26 cellular contexts compared by ENCODE assay signal in genomic region chr7:138184191-138184590, GRCh38.
"Had no signal": no experiment of that assay in that cellular context is flagged by ENCODE, and none has a peak within 500 bp of the region (broad histone marks: within the 10 kb centered on the region; RNA-seq: fewer than 3 reads in every experiment).

No MANE protein-coding gene starts in this region.

- H3K27me3 ChIP-seq: neutrophil, pancreas, right lobe of liver, sigmoid colon, suprapubic skin, testis, tibial artery, transverse colon, upper lobe of left lung, vagina had no signal

- H3K27ac ChIP-seq: neutrophil, pancreas, psoas muscle, right lobe of liver, sigmoid colon, suprapubic skin, testis, tibial artery, transverse colon, upper lobe of left lung, vagina had no signal

- H3K4me1 ChIP-seq: pancreas, psoas muscle, right lobe of liver, sigmoid colon, suprapubic skin, testis, tibial artery, transverse colon, upper lobe of left lung, vagina had no signal

- H3K4me3 Mint-ChIP-seq: naive thymus-derived CD4-positive, alpha-beta T cell; natural killer cell; nephron; stimulated activated memory B cell treated with anti-CD40 and anti-IgM and Interleukin-4, amounts not matched to agents 10 μg/mL and 1 μg/mL and 100 μg/mL, for 72 hours; stimulated activated naive CD8-positive, alpha-beta T cell treated with anti-CD3 and anti-CD28 coated beads, Interleukin-15, amount 100 ng/mL, for 72 hours had no signal

- H3K27ac Mint-ChIP-seq: naive thymus-derived CD4-positive, alpha-beta T cell; natural killer cell; nephron; stimulated activated memory B cell treated with anti-CD40 and anti-IgM and Interleukin-4, amounts not matched to agents 10 μg/mL and 1 μg/mL and 100 μg/mL, for 72 hours; stimulated activated naive CD8-positive, alpha-beta T cell treated with anti-CD3 and anti-CD28 coated beads, Interleukin-15, amount 100 ng/mL, for 72 hours had no signal

- H3K36me3 Mint-ChIP-seq: naive thymus-derived CD4-positive, alpha-beta T cell; natural killer cell; stimulated activated memory B cell treated with anti-CD40 and anti-IgM and Interleukin-4, amounts not matched to agents 10 μg/mL and 1 μg/mL and 100 μg/mL, for 72 hours had no signal

- H3K27me3 Mint-ChIP-seq: stimulated activated memory B cell treated with anti-CD40 and anti-IgM and Interleukin-4, amounts not matched to agents 10 μg/mL and 1 μg/mL and 100 μg/mL, for 72 hours had no signal

- H3K9me3 ChIP-seq: neutrophil, pancreas, testis, vagina had no signal

- DNase-seq: naive thymus-derived CD4-positive, alpha-beta T cell; natural killer cell; nucleus accumbens; pancreas; psoas muscle; right cardiac atrium; right lobe of liver; sigmoid colon; small intestine; stimulated activated CD4-positive, alpha-beta T cell treated with anti-CD3 and anti-CD28 coated beads, Interleukin-15, amount 100 ng/mL, for 24 hours; stimulated activated CD4-positive, alpha-beta T cell treated with anti-CD3 and anti-CD28 coated beads, Interleukin-4, amount 100 ng/mL, for 1 hour; stimulated activated CD4-positive, alpha-beta T cell treated with anti-CD3 and anti-CD28 coated beads, Interleukin-4, amount 100 ng/mL, for 4 hours; stimulated activated CD8-positive, alpha-beta memory T cell treated with anti-CD3 and anti-CD28 coated beads, Interleukin-4, amount 100 ng/mL, for 48 hours; stimulated activated naive CD4-positive, alpha-beta T cell; stimulated activated naive CD8-positive, alpha-beta T cell treated with anti-CD3 and anti-CD28 coated beads, Interleukin-15, amount 100 ng/mL, for 72 hours; stimulated activated naive CD8-positive, alpha-beta T cell treated with anti-CD3 and anti-CD28 coated beads, Interleukin-15, Interleukin-2, amounts not matched to agents 100 U/mL and 50 U/mL, for 24 hours; substantia nigra; testis; tibial artery; transverse colon; upper lobe of left lung had no signal

- H3K4me1 Mint-ChIP-seq: natural killer cell; nephron; stimulated activated memory B cell treated with anti-CD40 and anti-IgM and Interleukin-4, amounts not matched to agents 10 μg/mL and 1 μg/mL and 100 μg/mL, for 72 hours; stimulated activated naive CD8-positive, alpha-beta T cell treated with anti-CD3 and anti-CD28 coated beads, Interleukin-15, amount 100 ng/mL, for 72 hours had no signal

- H3K4me3 ChIP-seq: pancreas, psoas muscle, right lobe of liver, sigmoid colon, suprapubic skin, testis, tibial artery, transverse colon, upper lobe of left lung, vagina had no signal

- H3K36me3 ChIP-seq: neutrophil, pancreas, right lobe of liver, sigmoid colon, suprapubic skin, tibial artery, transverse colon, upper lobe of left lung, vagina had no signal
